ENCODE assay signal across 14 cellular contexts in the genomic region with DNA sequence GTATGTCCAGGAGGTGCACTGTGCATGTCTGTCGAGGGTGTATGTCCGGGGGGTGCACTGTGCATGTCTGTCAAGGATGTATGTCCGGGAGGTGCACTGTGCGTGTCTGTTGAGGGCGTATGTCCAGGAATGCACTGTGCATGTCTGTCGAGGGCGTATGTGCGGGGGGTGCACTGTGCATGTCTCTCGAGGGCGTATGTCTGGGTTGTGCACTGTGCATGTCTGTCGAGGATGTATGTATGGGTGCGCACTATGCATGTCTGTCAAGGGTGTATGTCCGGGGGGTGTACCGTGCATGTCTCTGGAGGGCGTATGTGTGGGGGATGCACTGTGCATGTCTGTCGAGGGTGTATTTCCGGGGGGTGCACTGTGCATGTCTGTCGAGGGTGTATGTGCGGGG.
A peak's percentile ranks its signal among the peaks of the same experiment; 100 is the strongest.
DNase-seq lines count a peak whose midpoint lies in the region; TF ChIP-seq lines count a peak whose summit lies in the region.
"Had no signal": no experiment of that assay in that cellular context is flagged by ENCODE, and none has a peak within 500 bp of the region (broad histone marks: within the 10 kb centered on the region; RNA-seq: fewer than 3 reads in every experiment).

No MANE protein-coding gene starts in this region.

- no peak overlapping the region for H3K4me2 ChIP-seq in neural progenitor cell
- H3K4me2 ChIP-seq: GM23338 had no signal

- H3K9ac ChIP-seq in neural progenitor cell: no peak overlapping the region

- H3K4me3 Mint-ChIP-seq in neural progenitor cell: peak overlapping the region; percentile 31
- H3K4me3 Mint-ChIP-seq: B cell; CD4-positive, alpha-beta memory T cell; GM23338 had no signal

- peak in 2 of 3 donors; percentile 21 to 26 for DNase-seq in Peyer's patch
- peak; percentile 31 for DNase-seq in ecto neural progenitor cell (ENCODE audit: low spot score)
- no peak for DNase-seq in neural progenitor cell (ENCODE audit: low spot score)
- peak; percentile 23 for DNase-seq in ureter (ENCODE audit: low spot score)
- no peak for DNase-seq in BE2C
- no peak for DNase-seq in germinal center (ENCODE audit: low spot score)
- no peak for DNase-seq in activated naive CD4-positive, alpha-beta T cell (lab: John Stamatoyannopoulos, UW)
- DNase-seq: CD4-positive, alpha-beta memory T cell; DND-41; GDM1; H7 had no signal

- H3K9me3 Mint-ChIP-seq in neural progenitor cell: no peaks in the 10 kb centered on the region
- H3K9me3 Mint-ChIP-seq: GM23338 had no signal

- H3K9me3 ChIP-seq in Peyer's patch (no peaks in the 10 kb centered on the region), neural progenitor cell (ENCODE audit: low read depth) (no peaks in the 10 kb centered on the region), BE2C (no peaks in the 10 kb centered on the region)

- no peaks in the 10 kb centered on the region for H3K79me2 ChIP-seq in neural progenitor cell (ENCODE audit: low read depth)

- no peaks in the 10 kb centered on the region for H4K20me1 ChIP-seq in neural progenitor cell (ENCODE audit: low read depth)

- H3K4me3 ChIP-seq in Peyer's patch (no peak overlapping the region), neural progenitor cell (no peak overlapping the region), BE2C (ENCODE audit: low read depth, low read length) (no peak overlapping the region)
- H3K4me3 ChIP-seq: GM23338 had no signal

- H2AFZ ChIP-seq in neural progenitor cell (replicated peaks): no peak overlapping the region
- H2AFZ ChIP-seq: GM23338 had no signal

- no peak overlapping the region for H3K27ac ChIP-seq in Peyer's patch
- H3K27ac ChIP-seq in neural progenitor cell: no peak overlapping the region
- H3K27ac ChIP-seq: C4-2B had no signal

- H3K4me1 ChIP-seq in Peyer's patch (no peaks in the 10 kb centered on the region), neural progenitor cell (no peaks in the 10 kb centered on the region), BE2C (peaks cover 14% of the 10 kb centered on the region)

- no peaks in the 10 kb centered on the region for H3K36me3 Mint-ChIP-seq in neural progenitor cell
- H3K36me3 Mint-ChIP-seq: CD4-positive, alpha-beta memory T cell had no signal

- H3F3A ChIP-seq in neural progenitor cell (ENCODE audit: low read depth): no peaks in the 10 kb centered on the region

- H3K36me3 ChIP-seq in Peyer's patch: no peaks in the 10 kb centered on the region
- H3K36me3 ChIP-seq in neural progenitor cell: no peaks in the 10 kb centered on the region
- no peaks in the 10 kb centered on the region for H3K36me3 ChIP-seq in BE2C

- TF ChIP-seq POLR2A in Peyer's patch (IDR thresholded peaks at IDR 0.05): no peak

- TF ChIP-seq CTCF in Peyer's patch (IDR thresholded peaks at IDR 0.05) (no peak), neural progenitor cell (IDR thresholded peaks at IDR 0.05) (no peak), BE2C (IDR thresholded peaks at IDR 0.05; ENCODE audit: low read depth, low read length) (no peak)

- H3K27ac Mint-ChIP-seq in neural progenitor cell: peak overlapping the region; percentile 30
- H3K27ac Mint-ChIP-seq: B cell, GM23338 had no signal

- H3K27me3 Mint-ChIP-seq in neural progenitor cell (ENCODE audit: insufficient read depth, low read depth): peaks cover 9% of the 10 kb centered on the region
- H3K27me3 Mint-ChIP-seq: B cell had no signal

- H3K27me3 ChIP-seq in Peyer's patch (no peaks in the 10 kb centered on the region), neural progenitor cell (no peaks in the 10 kb centered on the region), BE2C (no peaks in the 10 kb centered on the region)

- peaks cover 5% of the 10 kb centered on the region for H3K4me1 Mint-ChIP-seq in neural progenitor cell
- H3K4me1 Mint-ChIP-seq: B cell; CD4-positive, alpha-beta memory T cell had no signal

Comparison
In these comparisons a context has a peak if more than half of its experiments do, and no peak if none do; other contexts are left out.
1. DNase-seq: peak in Peyer's patch (2 of 3), ecto neural progenitor cell (single experiment) and ureter (single experiment); none in neural progenitor cell (single experiment), BE2C (single experiment), germinal center (single experiment) and activated naive CD4-positive, alpha-beta T cell (0 of 4).